In genomic region chr12:107730942-107731341, GRCh38 we compare ENCODE assay signal across 26 cellular contexts. TPM values are rescaled to one million over a fixed set of nuclear protein-coding genes. Genes with fewer than 3 reads are reported as not detected.
"Had no signal": no experiment of that assay in that cellular context is flagged by ENCODE, and none has a peak within 500 bp of the region (broad histone marks: within the 10 kb centered on the region; RNA-seq: fewer than 3 reads in every experiment).

No MANE protein-coding gene starts in this region.

- H3K9me3 ChIP-seq: ascending aorta, body of pancreas, Peyer's patch, SJCRH30 had no signal

- H3K4me1 ChIP-seq: ascending aorta, body of pancreas had no signal

- H3K27ac ChIP-seq: ascending aorta, body of pancreas, RWPE1, SJCRH30 had no signal

- H3K4me3 ChIP-seq: ascending aorta, body of pancreas, Peyer's patch, SJCRH30 had no signal

- DNase-seq: activated CD4-positive, alpha-beta memory T cell treated with anti-CD3 and anti-CD28 coated beads for 36 hours; activated CD4-positive, alpha-beta T cell treated with anti-CD3 and anti-CD28 coated beads, Interleukin-2, amount 10 ng/mL, durations not matched to agents 7 days and 5 days; activated CD8-positive, alpha-beta memory T cell treated with anti-CD3 and anti-CD28 coated beads for 24 hours; activated effector memory CD4-positive, alpha-beta T cell treated with anti-CD3 and anti-CD28 coated beads, Interleukin-2, amount 50 U/mL, for 16 hours; activated naive CD4-positive, alpha-beta T cell treated with Interleukin-2 at 50 U/mL for 16 hours; activated naive CD8-positive, alpha-beta T cell treated with anti-CD3 and anti-CD28 coated beads, Interleukin-2, amount 50 U/mL, for 24 hours; activated T-cell treated with anti-CD3 and anti-CD28 coated beads, Interleukin-2, amount 50 U/mL, for 4 hours; amniotic stem cell; body of pancreas; MM.1S; NCI-H1105; NCI-H1436; NCI-H187; NCI-H2081 treated with DMSO at 0.1 percent for 48 hours; NCI-H446 treated with DMSO at 0.1 percent for 48 hours; NCI-H524 treated with DMSO at 0.1 percent for 48 hours; NCI-H82; Right ventricle myocardium superior; SJCRH30 had no signal

- ATAC-seq: activated naive CD4-positive, alpha-beta T cell treated with anti-CD3 and anti-CD28 coated beads, Interleukin-2, amount 50 U/mL, for 72 hours; activated naive CD8-positive, alpha-beta T cell treated with anti-CD3 and anti-CD28 coated beads, Interleukin-2, amount 50 U/mL, for 24 hours; activated T-cell treated with anti-CD3 and anti-CD28 coated beads, Interleukin-2, amount 50 U/mL, for 4 hours; body of pancreas; WTC11 had no signal

- H3K27me3 ChIP-seq: ascending aorta, body of pancreas, Peyer's patch, SJCRH30 had no signal

RNA-seq across cellular contexts. Expression of gene ASCL4, which starts 43.6 kb away (rescaled TPM):
- total RNA-seq: activated CD4-positive, alpha-beta memory T cell treated with anti-CD3 and anti-CD28 coated beads for 36 hours; activated CD4-positive, alpha-beta T cell treated with anti-CD3 and anti-CD28 coated beads, Interleukin-2, amount 10 ng/mL, durations not matched to agents 7 days and 5 days; activated naive CD4-positive, alpha-beta T cell treated with anti-CD3 and anti-CD28 coated beads, Interleukin-2, amount 50 U/mL, for 72 hours; activated T-cell treated with anti-CD3 and anti-CD28 coated beads, Interleukin-2, amount 50 U/mL, for 4 hours; ascending aorta; body of pancreas; bronchial epithelial cell; OCI-LY7; Peyer's patch; Right ventricle myocardium superior; SJCRH30; WTC11 had no signal
